Comparison of ENCODE assay signal across 4 cellular contexts in the genomic region with DNA sequence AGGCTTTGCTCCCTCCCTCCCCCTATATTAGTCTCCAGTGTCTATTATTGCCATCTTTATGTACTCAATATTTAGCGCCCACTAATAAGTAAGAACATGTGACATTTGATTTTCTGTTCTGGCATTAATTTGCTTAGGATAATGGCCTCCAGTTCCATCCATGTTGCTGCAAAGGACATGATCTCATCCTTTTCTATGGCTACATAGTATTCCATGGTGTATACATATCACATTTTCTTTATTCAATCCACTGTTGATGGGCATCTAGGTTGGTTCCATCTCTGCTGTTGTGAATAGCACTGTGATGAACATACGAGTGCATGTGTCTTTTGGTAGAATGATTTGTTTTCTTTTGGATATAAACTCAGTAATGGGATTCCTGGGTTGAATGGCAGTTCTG.
TF ChIP-seq lines count a peak whose summit lies in the region.

No MANE protein-coding gene starts in this region.

TF ChIP-seq in SK-N-SH treated with all-trans-retinoic acid at 6 μM for 48 hours, 23 proteins besides CTCF, POLR2A, EP300 and RAD21:
- TF ChIP-seq ZNF70 (CRISPR knock-in tag; IDR thresholded peaks at IDR 0.05) (peak; percentile 64), OSR1 (CRISPR knock-in tag; IDR thresholded peaks at IDR 0.05) (no peak)

TF ChIP-seq in SK-N-SH, 30 proteins besides CTCF, POLR2A, EP300 and RAD21:
- TF ChIP-seq POLR2AphosphoS5 (IDR thresholded peaks at IDR 0.05; ENCODE audit: low read depth, low read length) (no peak), MEF2A (IDR thresholded peaks at IDR 0.05; ENCODE audit: borderline replicate concordance, low read depth) (no peak), RXRA (IDR thresholded peaks at IDR 0.05; ENCODE audit: borderline replicate concordance, low read depth) (no peak), GABPA (IDR thresholded peaks at IDR 0.05; ENCODE audit: low read depth) (no peak)
- TF ChIP-seq, protein P1, sequence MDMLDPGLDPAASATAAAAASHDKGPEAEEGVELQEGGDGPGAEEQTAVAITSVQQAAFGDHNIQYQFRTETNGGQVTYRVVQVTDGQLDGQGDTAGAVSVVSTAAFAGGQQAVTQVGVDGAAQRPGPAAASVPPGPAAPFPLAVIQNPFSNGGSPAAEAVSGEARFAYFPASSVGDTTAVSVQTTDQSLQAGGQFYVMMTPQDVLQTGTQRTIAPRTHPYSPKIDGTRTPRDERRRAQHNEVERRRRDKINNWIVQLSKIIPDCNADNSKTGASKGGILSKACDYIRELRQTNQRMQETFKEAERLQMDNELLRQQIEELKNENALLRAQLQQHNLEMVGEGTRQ (IDR thresholded peaks at IDR 0.05; ENCODE audit: borderline replicate concordance, low read depth, low read length) = no peak

TF ChIP-seq in HEK293, 187 proteins besides CTCF, POLR2A, EP300 and RAD21:
- TF ChIP-seq, protein P2, sequence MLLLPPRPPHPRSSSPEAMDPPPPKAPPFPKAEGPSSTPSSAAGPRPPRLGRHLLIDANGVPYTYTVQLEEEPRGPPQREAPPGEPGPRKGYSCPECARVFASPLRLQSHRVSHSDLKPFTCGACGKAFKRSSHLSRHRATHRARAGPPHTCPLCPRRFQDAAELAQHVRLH (tag by site-specific recombination; IDR thresholded peaks at IDR 0.05) = peak; percentile 57; the same call in 1 of the 2 replicates
- TF ChIP-seq ZNF146 (tag by site-specific recombination; IDR thresholded peaks at IDR 0.05) = peak; percentile 77
- no peak for TF ChIP-seq ZNF214 (tag by site-specific recombination; IDR thresholded peaks at IDR 0.05; ENCODE audit: borderline replicate concordance)
- TF ChIP-seq MYNN (tag by site-specific recombination; IDR thresholded peaks at IDR 0.05; ENCODE audit: borderline replicate concordance) = no peak
TF ChIP-seq in HEK293: peak in this region for 2.

TF ChIP-seq in K562, 482 proteins besides CTCF, POLR2A, EP300 and RAD21:
- no peak for TF ChIP-seq TGIF2 (CRISPR knock-in tag; IDR thresholded peaks at IDR 0.05)
- TF ChIP-seq CBX5 (IDR thresholded peaks at IDR 0.05; ENCODE audit: borderline replicate concordance, low read depth) = no peak
- no peak for TF ChIP-seq GABPA (tag; conservative IDR thresholded peaks at IDR 0.05; ENCODE audit: low read depth)
- TF ChIP-seq COPS2 (conservative IDR thresholded peaks at IDR 0.05) = no peak
- no peak for TF ChIP-seq ZNF79 (CRISPR knock-in tag; IDR thresholded peaks at IDR 0.05; ENCODE audit: low read depth)
- peak; percentile 35 for TF ChIP-seq ZNF146 (CRISPR knock-in tag; IDR thresholded peaks at IDR 0.05; ENCODE audit: unreplicated experiment)
